Comparison of ENCODE assay signal across 9 cellular contexts in the genomic region with DNA sequence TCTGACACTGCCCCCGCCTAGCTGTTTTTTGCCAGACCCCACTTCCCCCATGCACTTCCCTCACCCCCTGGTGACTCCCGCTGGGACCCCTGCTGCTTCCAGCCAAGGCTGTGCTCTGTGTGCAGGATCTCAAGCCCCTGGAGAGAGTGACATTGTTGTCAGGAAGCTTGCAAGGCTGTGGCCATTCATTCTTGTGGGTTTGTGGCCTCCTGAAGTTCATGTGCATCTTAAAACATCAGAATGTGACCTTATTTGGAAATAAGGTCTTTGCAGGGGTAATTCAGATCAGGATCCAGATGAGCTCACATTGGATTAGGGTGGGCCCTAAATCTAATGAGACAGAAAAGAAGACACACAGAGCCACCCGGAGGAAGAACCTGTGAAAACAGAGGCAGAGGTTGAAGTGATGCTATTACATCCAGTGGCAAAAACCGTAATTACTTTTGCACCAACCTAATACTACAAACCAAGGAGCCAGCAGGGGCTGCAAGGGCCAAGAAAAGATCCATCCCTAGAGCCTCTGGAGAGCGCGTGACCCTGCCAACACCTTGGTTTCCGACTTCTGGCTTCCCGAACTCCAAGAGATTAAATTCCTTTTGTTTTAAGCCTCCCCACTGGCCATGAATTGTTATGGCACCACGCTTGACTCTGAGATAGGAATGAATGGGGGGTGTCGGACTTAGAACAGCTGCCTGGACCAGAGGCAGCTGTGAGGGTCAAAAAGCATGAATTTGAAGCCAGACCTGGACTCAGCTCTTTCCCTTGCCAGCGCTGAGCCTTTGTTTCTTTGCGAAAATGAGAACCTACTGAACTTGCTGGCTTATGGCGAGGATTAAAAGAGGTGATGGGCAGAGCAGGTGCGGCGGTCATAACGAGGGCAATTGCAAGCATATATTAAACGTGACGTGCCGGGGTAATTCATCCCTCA.
DNase-seq lines count a peak whose midpoint lies in the region; ATAC-seq and TF ChIP-seq lines count a peak whose summit lies in the region.
"Had no signal": no experiment of that assay in that cellular context is flagged by ENCODE, and none has a peak within 500 bp of the region (broad histone marks: within the 10 kb centered on the region; RNA-seq: fewer than 3 reads in every experiment).

No MANE protein-coding gene starts in this region.

- H3K4me1 ChIP-seq in BLaER1 (peaks cover 57% of the 10 kb centered on the region), HCT116 (ENCODE audit: control insufficient read depth in 1 of 2, insufficient read depth in 2 of 2, low read length in 2 of 2) (peaks cover 0 to 27% of the 10 kb centered on the region in 2 experiments; a peak in 2 of 4 replicates), left lung (peaks cover 0 to 6% of the 10 kb centered on the region in 2 donors)

- no peaks in the 10 kb centered on the region for H3K9me2 ChIP-seq in HCT116 (ENCODE audit: insufficient read depth)

- H3K79me2 ChIP-seq in HCT116 (ENCODE audit: insufficient read depth, low read length): no peaks in the 10 kb centered on the region

- ATAC-seq in HCT116: peak; percentile 73
- no peak for ATAC-seq in left cardiac atrium
- no peak for ATAC-seq in left lung
- ATAC-seq in HG02840 (IDR thresholded peaks at IDR 0.05; ENCODE audit: low FRiP score, unreplicated experiment): no peak

- no peaks in the 10 kb centered on the region for H3K27me3 ChIP-seq in BLaER1
- H3K27me3 ChIP-seq in HCT116 (ENCODE audit: insufficient read depth, low read length): no peaks in the 10 kb centered on the region
- no peaks in the 10 kb centered on the region for H3K27me3 ChIP-seq in left lung

- H3K4me1 Mint-ChIP-seq in activated CD4-positive, alpha-beta memory T cell treated with anti-CD3 and anti-CD28 coated beads, Interleukin-2, amount 10 ng/mL, durations not matched to agents 7 days and 5 days: peaks cover 15% of the 10 kb centered on the region

- no peaks in the 10 kb centered on the region for H4K20me1 ChIP-seq in BLaER1
- H4K20me1 ChIP-seq in HCT116 (ENCODE audit: insufficient read depth): no peaks in the 10 kb centered on the region

- intact Hi-C loops in HCT116 (cut with micrococcal nuclease): no loop called here
- intact Hi-C loops in left cardiac atrium (cut with DNase I): no loop called here
- intact Hi-C loops in left lung (cut with DNase I): no loop called here

- H3K9ac ChIP-seq in BLaER1 (no peak overlapping the region), HCT116 (ENCODE audit: low read length) (no peak overlapping the region)

- no peaks in the 10 kb centered on the region for H3K9me3 ChIP-seq in BLaER1
- no peaks in the 10 kb centered on the region for H3K9me3 ChIP-seq in HCT116 (ENCODE audit: control insufficient read depth in 1 of 2, insufficient read depth in 1 of 2, low read depth in 1 of 2, low read length in 2 of 2)
- H3K9me3 ChIP-seq in left lung: no peaks in the 10 kb centered on the region

- peak overlapping the region; percentile 65 for H3K27ac Mint-ChIP-seq in activated CD4-positive, alpha-beta memory T cell treated with anti-CD3 and anti-CD28 coated beads, Interleukin-2, amount 10 ng/mL, durations not matched to agents 7 days and 5 days

- CTCF ChIA-PET in HCT116 (lab: Charles Lee): interaction anchor here (1.5 kb wide), 1 partner anchor 82 kb away, joined by 8 read pairs; no protein-coding TSS in a partner anchor
- CTCF ChIA-PET in activated CD4-positive, alpha-beta memory T cell treated with anti-CD3 and anti-CD28 coated beads, Interleukin-2, amount 10 ng/mL, durations not matched to agents 7 days and 5 days (lab: Charles Lee): no interaction called here

- H3K27ac ChIP-seq in BLaER1 (no peak overlapping the region), HCT116 (ENCODE audit: low read depth, low read length) (no peak overlapping the region), left lung (no peak overlapping the region)

- POLR2A ChIA-PET in HCT116 (lab: Charles Lee): no interaction called here
- POLR2A ChIA-PET in activated CD4-positive, alpha-beta memory T cell treated with anti-CD3 and anti-CD28 coated beads, Interleukin-2, amount 10 ng/mL, durations not matched to agents 7 days and 5 days (lab: Charles Lee): interaction anchor here (1.0 kb wide), 1 partner anchor 133 kb away, joined by 3 read pairs; a partner anchor contains a TSS

- H3K27me3 Mint-ChIP-seq in activated CD4-positive, alpha-beta memory T cell treated with anti-CD3 and anti-CD28 coated beads, Interleukin-2, amount 10 ng/mL, durations not matched to agents 7 days and 5 days: peaks cover 5% of the 10 kb centered on the region

- H3K36me3 Mint-ChIP-seq in activated CD4-positive, alpha-beta memory T cell treated with anti-CD3 and anti-CD28 coated beads, Interleukin-2, amount 10 ng/mL, durations not matched to agents 7 days and 5 days (ENCODE audit: low read depth): no peaks in the 10 kb centered on the region

- H2AFZ ChIP-seq in HCT116 (ENCODE audit: low read depth, low read length, poor library complexity, severe bottlenecking): no peak overlapping the region

- H3K4me2 ChIP-seq in BLaER1: peak overlapping the region; percentile 71
- H3K4me2 ChIP-seq in HCT116 (ENCODE audit: low read length): no peak overlapping the region

- no peaks in the 10 kb centered on the region for H3K9me3 Mint-ChIP-seq in activated CD4-positive, alpha-beta memory T cell treated with anti-CD3 and anti-CD28 coated beads, Interleukin-2, amount 10 ng/mL, durations not matched to agents 7 days and 5 days

- DNase-seq in HCT116 (ENCODE audit: low read depth, low spot score) (no peak), iPS DF 19.7 (ENCODE audit: low read depth, low spot score) (peak; percentile 48), left cardiac atrium (no peak), left lung (no peak)
- peak; percentile 18 for DNase-seq in activated CD4-positive, alpha-beta memory T cell treated with anti-CD3 and anti-CD28 coated beads, Interleukin-2, amount 10 ng/mL, durations not matched to agents 7 days and 5 days
- DNase-seq in effector CD8-positive, alpha-beta T cell (lab: John Stamatoyannopoulos, UW): no peak
- DNase-seq: stimulated activated CD4-positive, alpha-beta T cell treated with anti-CD3 and anti-CD28 coated beads, Interleukin-15, amount 100 ng/mL, for 24 hours had no signal

- H3K36me3 ChIP-seq in BLaER1: no peaks in the 10 kb centered on the region
- no peaks in the 10 kb centered on the region for H3K36me3 ChIP-seq in HCT116 (ENCODE audit: control insufficient read depth in 1 of 2, insufficient read depth in 2 of 2, low read length in 2 of 2)
- H3K36me3 ChIP-seq in left lung: no peaks in the 10 kb centered on the region

- 0 out of 6 replicates have a peak, but pooled peaks have one; percentile 3 to 32 (median 10) for TF ChIP-seq CTCF in HCT116 (IDR thresholded peaks at IDR 0.05 in 2 of 3, conservative IDR thresholded peaks at IDR 0.05 in 1 of 3; ENCODE audit: borderline replicate concordance in 1 of 3, insufficient read depth in 1 of 3, low read depth in 2 of 3, low read length in 2 of 3)
- no peak for TF ChIP-seq CTCF in left lung (IDR thresholded peaks at IDR 0.05)

- TF ChIP-seq POLR2A in HCT116 (IDR thresholded peaks at IDR 0.05; ENCODE audit: borderline replicate concordance, extremely low read depth, insufficient read depth, insufficient read length): no peak

- TF ChIP-seq RAD21 in HCT116 (IDR thresholded peaks at IDR 0.05; ENCODE audit: low read depth): peak; percentile 71

- no peak overlapping the region for H3K4me3 Mint-ChIP-seq in activated CD4-positive, alpha-beta memory T cell treated with anti-CD3 and anti-CD28 coated beads, Interleukin-2, amount 10 ng/mL, durations not matched to agents 7 days and 5 days

- RAD21 ChIA-PET in HCT116 (lab: Charles Lee; ENCODE audit: low non-redundant PET in 1 of 2, low total read pairs in 2 of 2, uncharacterized antibody in 2 of 2, unreplicated experiment in 2 of 2): no interaction called here

- no TSS peak for BruUV-seq in HCT116 (replicated peaks; lab: Mats Ljungman, UMichigan)

- H3K4me3 ChIP-seq in BLaER1: no peak overlapping the region; the same call in 1 of the 2 replicates
- H3K4me3 ChIP-seq in HCT116 (replicated peaks in 1 of 2; ENCODE audit: low read depth in 1 of 2, low read length in 2 of 2): no peak overlapping the region
- H3K4me3 ChIP-seq in left lung: no peak overlapping the region

TF ChIP-seq in HCT116, 20 proteins besides CTCF, POLR2A, EP300 and RAD21:
- TF ChIP-seq FOSL1 (IDR thresholded peaks at IDR 0.05; ENCODE audit: low read depth) (no peak), EZH2 (IDR thresholded peaks at IDR 0.05) (no peak), EGR1 (IDR thresholded peaks at IDR 0.05; ENCODE audit: low read depth) (no peak), ZNF274 (IDR thresholded peaks at IDR 0.05; ENCODE audit: low read depth, low read length) (no peak), POLR2AphosphoS5 (IDR thresholded peaks at IDR 0.05; ENCODE audit: low read depth, low read length) (no peak), EZH2phosphoT487 (IDR thresholded peaks at IDR 0.05; ENCODE audit: borderline replicate concordance) (no peak), JUND (IDR thresholded peaks at IDR 0.05) (no peak), SP1 (IDR thresholded peaks at IDR 0.05; ENCODE audit: low read depth) (no peak), ELF1 (IDR thresholded peaks at IDR 0.05; ENCODE audit: borderline replicate concordance, low read depth) (no peak), SIN3A (IDR thresholded peaks at IDR 0.05; ENCODE audit: low read depth) (no peak), SRF (IDR thresholded peaks at IDR 0.05; ENCODE audit: low read depth) (no peak), CEBPB (IDR thresholded peaks at IDR 0.05; ENCODE audit: low read depth) (no peak)
- TF ChIP-seq, protein P1, sequence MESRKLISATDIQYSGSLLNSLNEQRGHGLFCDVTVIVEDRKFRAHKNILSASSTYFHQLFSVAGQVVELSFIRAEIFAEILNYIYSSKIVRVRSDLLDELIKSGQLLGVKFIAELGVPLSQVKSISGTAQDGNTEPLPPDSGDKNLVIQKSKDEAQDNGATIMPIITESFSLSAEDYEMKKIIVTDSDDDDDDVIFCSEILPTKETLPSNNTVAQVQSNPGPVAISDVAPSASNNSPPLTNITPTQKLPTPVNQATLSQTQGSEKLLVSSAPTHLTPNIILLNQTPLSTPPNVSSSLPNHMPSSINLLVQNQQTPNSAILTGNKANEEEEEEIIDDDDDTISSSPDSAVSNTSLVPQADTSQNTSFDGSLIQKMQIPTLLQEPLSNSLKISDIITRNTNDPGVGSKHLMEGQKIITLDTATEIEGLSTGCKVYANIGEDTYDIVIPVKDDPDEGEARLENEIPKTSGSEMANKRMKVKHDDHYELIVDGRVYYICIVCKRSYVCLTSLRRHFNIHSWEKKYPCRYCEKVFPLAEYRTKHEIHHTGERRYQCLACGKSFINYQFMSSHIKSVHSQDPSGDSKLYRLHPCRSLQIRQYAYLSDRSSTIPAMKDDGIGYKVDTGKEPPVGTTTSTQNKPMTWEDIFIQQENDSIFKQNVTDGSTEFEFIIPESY (IDR thresholded peaks at IDR 0.05; ENCODE audit: extremely low read depth, insufficient replicate concordance, low read length): no peak

Comparison
In these comparisons a context has a peak if more than half of its experiments do, and no peak if none do; other contexts are left out.
1. DNase-seq: peak in activated CD4-positive, alpha-beta memory T cell treated with anti-CD3 and anti-CD28 coated beads, Interleukin-2, amount 10 ng/mL, durations not matched to agents 7 days and 5 days (single experiment) and iPS DF 19.7 (single experiment); none in HCT116 (single experiment), left cardiac atrium (single experiment), left lung (0 of 2) and effector CD8-positive, alpha-beta T cell (single experiment).
2. CTCF ChIP-seq: peak in HCT116 (3 of 3); none in left lung (0 of 2).